1 cellular context compared by ENCODE assay signal in the genomic region with DNA sequence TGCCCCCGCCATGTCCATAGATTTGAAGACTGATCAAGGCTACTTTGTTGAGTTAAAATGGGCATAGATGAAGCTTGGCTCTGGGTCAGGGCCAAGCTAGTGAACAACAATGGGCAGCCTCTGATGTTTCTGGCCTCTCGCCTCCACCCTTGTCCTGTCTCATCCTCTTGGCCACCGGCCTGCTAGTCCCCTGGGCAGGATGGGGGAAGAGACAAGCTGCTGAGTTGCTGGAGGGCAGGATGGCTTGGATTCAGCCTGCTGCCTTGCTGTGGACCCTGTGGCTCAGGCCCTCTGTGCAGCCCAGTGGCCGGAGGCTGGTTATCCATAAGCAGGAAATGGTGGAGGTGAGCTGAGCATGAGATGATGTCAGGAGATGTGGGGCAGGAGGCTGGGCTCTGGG.
TF ChIP-seq lines count a peak whose summit lies in the region.

No MANE protein-coding gene starts in this region.

TF ChIP-seq in H1, 55 proteins besides CTCF, POLR2A, EP300 and RAD21:
- TF ChIP-seq BACH1 (IDR thresholded peaks at IDR 0.05; ENCODE audit: low read length) = no peak
- TF ChIP-seq CHD7 (IDR thresholded peaks at IDR 0.05; ENCODE audit: insufficient replicate concordance, low read length) = no peak
- no peak for TF ChIP-seq RFX5 (IDR thresholded peaks at IDR 0.05; ENCODE audit: borderline replicate concordance, low read depth, low read length)
- TF ChIP-seq KDM4A (IDR thresholded peaks at IDR 0.05; ENCODE audit: low read depth, low read length, severe bottlenecking) = no peak
- TF ChIP-seq RNF2 (IDR thresholded peaks at IDR 0.05; ENCODE audit: borderline replicate concordance, low read depth, low read length, missing control alignments, poor library complexity, severe bottlenecking) = no peak
- TF ChIP-seq MAX (IDR thresholded peaks at IDR 0.05) = no peak
- no peak for TF ChIP-seq JUND (IDR thresholded peaks at IDR 0.05; ENCODE audit: low read length)
- no peak for TF ChIP-seq GABPA (IDR thresholded peaks at IDR 0.05; ENCODE audit: borderline replicate concordance, insufficient read depth, low read length)
- no peak for TF ChIP-seq CHD1 (IDR thresholded peaks at IDR 0.05; ENCODE audit: low read depth, low read length)
